In the genomic region with DNA sequence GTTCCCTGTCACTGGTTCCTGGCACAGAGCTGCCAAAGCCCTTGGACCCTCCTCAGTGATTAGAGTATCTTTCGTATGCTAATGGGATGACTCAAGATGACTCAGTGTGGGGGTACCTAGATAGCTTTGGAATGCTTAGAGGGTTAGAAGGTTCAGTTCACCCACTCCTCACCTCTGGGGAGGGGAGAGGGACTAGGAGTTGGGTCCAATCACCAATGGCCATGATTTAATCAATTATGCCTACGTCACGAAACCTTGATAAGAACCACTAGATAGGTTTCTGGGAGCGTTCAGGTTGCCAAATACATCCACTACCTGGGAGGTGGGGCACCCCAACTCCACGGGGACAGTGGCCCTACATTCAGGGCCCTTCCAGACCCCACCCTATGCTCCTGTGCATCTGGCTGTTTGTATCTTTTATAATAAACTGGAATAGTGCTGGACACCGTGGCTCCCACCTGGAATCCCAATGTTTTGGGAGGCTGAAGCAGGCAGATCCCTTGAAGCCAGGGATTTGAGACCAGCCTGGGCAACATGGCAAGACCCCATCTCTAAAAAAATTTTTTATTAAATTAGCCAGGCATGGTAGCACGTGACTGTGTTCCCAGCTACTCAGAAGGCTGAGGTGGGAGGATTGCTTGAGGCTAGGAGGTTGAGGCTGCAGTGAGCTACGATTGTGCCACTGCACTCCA, we compare ENCODE assay signal across 1 cellular context.
TF ChIP-seq lines count a peak whose summit lies in the region.

No MANE protein-coding gene starts in this region.

TF ChIP-seq in HepG2, 621 proteins besides CTCF, POLR2A, EP300 and RAD21:
- TF ChIP-seq KDM1A (CRISPR knock-in tag; IDR thresholded peaks at IDR 0.05) (no peak), CREB1 (IDR thresholded peaks at IDR 0.05) (peak; percentile 82), CREB1 (CRISPR knock-in tag; IDR thresholded peaks at IDR 0.05) (no peak), THAP11 (CRISPR knock-in tag; IDR thresholded peaks at IDR 0.05) (no peak), RBM39 (IDR thresholded peaks at IDR 0.05; ENCODE audit: low read depth, low read length, poor library complexity, severe bottlenecking) (no peak), ZNF280D (CRISPR knock-in tag; IDR thresholded peaks at IDR 0.05) (no peak), ZNF496 (CRISPR knock-in tag; IDR thresholded peaks at IDR 0.05; ENCODE audit: insufficient replicate concordance) (no peak), FOSL2 (CRISPR knock-in tag; IDR thresholded peaks at IDR 0.05) (peak; percentile 87), IRX3 (CRISPR knock-in tag; IDR thresholded peaks at IDR 0.05; ENCODE audit: borderline replicate concordance, low read depth) (no peak), ZNF225 (CRISPR knock-in tag; IDR thresholded peaks at IDR 0.05) (no peak), SAP130 (CRISPR knock-in tag; IDR thresholded peaks at IDR 0.05; ENCODE audit: low read depth) (0 out of 2 replicates have a peak, but pooled peaks have one; percentile 24), ZNF660 (CRISPR knock-in tag; IDR thresholded peaks at IDR 0.05; ENCODE audit: borderline replicate concordance, low read depth) (no peak), ZNF121 (CRISPR knock-in tag; IDR thresholded peaks at IDR 0.05) (no peak), ONECUT2 (CRISPR knock-in tag; IDR thresholded peaks at IDR 0.05) (no peak), HOXA5 (CRISPR knock-in tag; IDR thresholded peaks at IDR 0.05) (no peak), CHCHD3 (CRISPR knock-in tag; IDR thresholded peaks at IDR 0.05) (no peak), NBN (conservative IDR thresholded peaks at IDR 0.05) (no peak), MIXL1 (CRISPR knock-in tag; IDR thresholded peaks at IDR 0.05) (no peak), GRHL1 (CRISPR knock-in tag; conservative IDR thresholded peaks at IDR 0.05) (no peak), GATAD2A (CRISPR knock-in tag; IDR thresholded peaks at IDR 0.05) (0 out of 2 replicates have a peak, but pooled peaks have one; percentile 10), ZNF720 (CRISPR knock-in tag; IDR thresholded peaks at IDR 0.05) (no peak), PAWR (CRISPR knock-in tag; IDR thresholded peaks at IDR 0.05; ENCODE audit: borderline replicate concordance) (no peak), ZNF644 (CRISPR knock-in tag; IDR thresholded peaks at IDR 0.05; ENCODE audit: low read depth) (no peak), THAP8 (CRISPR knock-in tag; IDR thresholded peaks at IDR 0.05; ENCODE audit: borderline replicate concordance) (no peak), HIC2 (CRISPR knock-in tag; IDR thresholded peaks at IDR 0.05; ENCODE audit: low read depth) (no peak), ZNF577 (CRISPR knock-in tag; IDR thresholded peaks at IDR 0.05; ENCODE audit: borderline replicate concordance, low read depth) (no peak), TEAD3 (CRISPR knock-in tag; optimal IDR thresholded peaks at IDR 0.05; ENCODE audit: borderline replicate concordance) (peak; percentile 29), BCL6 (CRISPR knock-in tag; IDR thresholded peaks at IDR 0.05) (no peak)
- TF ChIP-seq, protein P1, sequence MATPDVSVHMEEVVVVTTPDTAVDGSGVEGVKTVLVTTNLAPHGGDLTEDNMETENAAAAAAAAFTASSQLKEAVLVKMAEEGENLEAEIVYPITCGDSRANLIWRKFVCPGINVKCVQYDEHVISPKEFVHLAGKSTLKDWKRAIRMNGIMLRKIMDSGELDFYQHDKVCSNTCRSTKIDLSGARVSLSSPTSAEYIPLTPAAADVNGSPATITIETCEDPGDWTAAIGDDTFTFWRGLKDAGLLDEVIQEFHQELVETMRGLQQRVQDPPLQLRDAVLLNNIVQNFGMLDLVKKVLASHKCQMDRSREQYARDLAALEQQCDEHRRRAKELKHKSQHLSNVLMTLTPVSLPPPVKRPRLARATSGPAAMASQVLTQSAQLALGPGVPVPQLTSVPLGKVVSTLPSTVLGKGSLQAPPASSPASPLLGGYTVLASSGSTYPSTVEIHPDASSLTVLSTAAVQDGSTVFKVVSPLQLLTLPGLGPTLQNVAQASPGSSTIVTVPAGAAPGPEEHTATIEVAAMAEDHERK (CRISPR knock-in tag; IDR thresholded peaks at IDR 0.05; ENCODE audit: low read depth): no peak
- TF ChIP-seq, protein P2, sequence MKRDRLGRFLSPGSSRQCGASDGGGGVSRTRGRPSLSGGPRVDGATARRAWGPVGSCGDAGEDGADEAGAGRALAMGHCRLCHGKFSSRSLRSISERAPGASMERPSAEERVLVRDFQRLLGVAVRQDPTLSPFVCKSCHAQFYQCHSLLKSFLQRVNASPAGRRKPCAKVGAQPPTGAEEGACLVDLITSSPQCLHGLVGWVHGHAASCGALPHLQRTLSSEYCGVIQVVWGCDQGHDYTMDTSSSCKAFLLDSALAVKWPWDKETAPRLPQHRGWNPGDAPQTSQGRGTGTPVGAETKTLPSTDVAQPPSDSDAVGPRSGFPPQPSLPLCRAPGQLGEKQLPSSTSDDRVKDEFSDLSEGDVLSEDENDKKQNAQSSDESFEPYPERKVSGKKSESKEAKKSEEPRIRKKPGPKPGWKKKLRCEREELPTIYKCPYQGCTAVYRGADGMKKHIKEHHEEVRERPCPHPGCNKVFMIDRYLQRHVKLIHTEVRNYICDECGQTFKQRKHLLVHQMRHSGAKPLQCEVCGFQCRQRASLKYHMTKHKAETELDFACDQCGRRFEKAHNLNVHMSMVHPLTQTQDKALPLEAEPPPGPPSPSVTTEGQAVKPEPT (CRISPR knock-in tag; IDR thresholded peaks at IDR 0.05; ENCODE audit: low read depth): no peak
- TF ChIP-seq, protein P3, sequence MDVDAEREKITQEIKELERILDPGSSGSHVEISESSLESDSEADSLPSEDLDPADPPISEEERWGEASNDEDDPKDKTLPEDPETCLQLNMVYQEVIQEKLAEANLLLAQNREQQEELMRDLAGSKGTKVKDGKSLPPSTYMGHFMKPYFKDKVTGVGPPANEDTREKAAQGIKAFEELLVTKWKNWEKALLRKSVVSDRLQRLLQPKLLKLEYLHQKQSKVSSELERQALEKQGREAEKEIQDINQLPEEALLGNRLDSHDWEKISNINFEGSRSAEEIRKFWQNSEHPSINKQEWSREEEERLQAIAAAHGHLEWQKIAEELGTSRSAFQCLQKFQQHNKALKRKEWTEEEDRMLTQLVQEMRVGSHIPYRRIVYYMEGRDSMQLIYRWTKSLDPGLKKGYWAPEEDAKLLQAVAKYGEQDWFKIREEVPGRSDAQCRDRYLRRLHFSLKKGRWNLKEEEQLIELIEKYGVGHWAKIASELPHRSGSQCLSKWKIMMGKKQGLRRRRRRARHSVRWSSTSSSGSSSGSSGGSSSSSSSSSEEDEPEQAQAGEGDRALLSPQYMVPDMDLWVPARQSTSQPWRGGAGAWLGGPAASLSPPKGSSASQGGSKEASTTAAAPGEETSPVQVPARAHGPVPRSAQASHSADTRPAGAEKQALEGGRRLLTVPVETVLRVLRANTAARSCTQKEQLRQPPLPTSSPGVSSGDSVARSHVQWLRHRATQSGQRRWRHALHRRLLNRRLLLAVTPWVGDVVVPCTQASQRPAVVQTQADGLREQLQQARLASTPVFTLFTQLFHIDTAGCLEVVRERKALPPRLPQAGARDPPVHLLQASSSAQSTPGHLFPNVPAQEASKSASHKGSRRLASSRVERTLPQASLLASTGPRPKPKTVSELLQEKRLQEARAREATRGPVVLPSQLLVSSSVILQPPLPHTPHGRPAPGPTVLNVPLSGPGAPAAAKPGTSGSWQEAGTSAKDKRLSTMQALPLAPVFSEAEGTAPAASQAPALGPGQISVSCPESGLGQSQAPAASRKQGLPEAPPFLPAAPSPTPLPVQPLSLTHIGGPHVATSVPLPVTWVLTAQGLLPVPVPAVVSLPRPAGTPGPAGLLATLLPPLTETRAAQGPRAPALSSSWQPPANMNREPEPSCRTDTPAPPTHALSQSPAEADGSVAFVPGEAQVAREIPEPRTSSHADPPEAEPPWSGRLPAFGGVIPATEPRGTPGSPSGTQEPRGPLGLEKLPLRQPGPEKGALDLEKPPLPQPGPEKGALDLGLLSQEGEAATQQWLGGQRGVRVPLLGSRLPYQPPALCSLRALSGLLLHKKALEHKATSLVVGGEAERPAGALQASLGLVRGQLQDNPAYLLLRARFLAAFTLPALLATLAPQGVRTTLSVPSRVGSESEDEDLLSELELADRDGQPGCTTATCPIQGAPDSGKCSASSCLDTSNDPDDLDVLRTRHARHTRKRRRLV (CRISPR knock-in tag; IDR thresholded peaks at IDR 0.05): no peak
TF ChIP-seq in HepG2: peak in this region for 5.
